In the genomic region with DNA sequence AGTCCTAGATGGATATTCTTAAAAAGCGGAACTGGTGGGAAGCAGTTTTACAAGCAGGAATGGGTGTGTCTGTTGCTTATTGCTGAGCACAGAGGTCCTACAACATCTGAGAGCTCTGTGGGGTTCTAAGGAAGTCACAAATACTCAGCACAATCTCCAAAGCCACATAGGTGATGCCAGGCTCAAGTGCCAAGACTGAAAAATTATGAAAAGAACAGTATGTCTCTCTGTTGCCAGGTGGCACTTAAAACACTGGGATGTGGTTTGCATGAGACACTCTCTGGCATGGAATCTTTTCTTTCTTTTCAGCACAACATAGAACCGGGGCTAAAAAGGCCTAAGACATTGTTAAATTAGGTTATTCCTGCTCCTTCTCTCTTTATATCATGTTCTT, we compare ENCODE assay signal across 16 cellular contexts.
DNase-seq lines count a peak whose midpoint lies in the region; ATAC-seq, FAIRE-seq and TF ChIP-seq lines count a peak whose summit lies in the region.
"Had no signal": no experiment of that assay in that cellular context is flagged by ENCODE, and none has a peak within 500 bp of the region (broad histone marks: within the 10 kb centered on the region; RNA-seq: fewer than 3 reads in every experiment).

No MANE protein-coding gene starts in this region.

- TF ChIP-seq EP300 in K562 (IDR thresholded peaks at IDR 0.05; ENCODE audit: low read length), result no peak

- in situ Hi-C loops in K562 (cut with MboI), result no loop called here

- H3K79me2 ChIP-seq in MM.1S (ENCODE audit: low read length) (no peaks in the 10 kb centered on the region), K562 (ENCODE audit: control insufficient read depth, insufficient read depth, low read length) (no peaks in the 10 kb centered on the region)

- H4K20me1 ChIP-seq in MM.1S (ENCODE audit: insufficient read depth, low read length) (no peaks in the 10 kb centered on the region), K562 (replicated peaks; ENCODE audit: control insufficient read depth, insufficient read depth, low read length) (no peaks in the 10 kb centered on the region)

- H3K27ac ChIP-seq in MM.1S (ENCODE audit: low read length) (peak overlapping the region; percentile 27; the same call in 1 of the 2 replicates), K562 (ENCODE audit: extremely low read depth, low read depth, low read length) (no peak overlapping the region), stomach smooth muscle (ENCODE audit: low read length) (peak overlapping the region; percentile 85)
- H3K27ac ChIP-seq: ovary had no signal

- no peak for DNase-seq in MM.1S
- no peak for DNase-seq in K562 (ENCODE audit: extremely low read depth in 1 of 4, low spot score in 3 of 4)
- DNase-seq in kidney tubule cell (ENCODE audit: low spot score), result peak; percentile 50
- no peak for DNase-seq in activated CD4-positive, CD25-positive, alpha-beta regulatory T cell (lab: John Stamatoyannopoulos, UW)
- DNase-seq in OCI-M1 (lab: John Stamatoyannopoulos, UW), result no peak
- DNase-seq in activated CD8-positive, alpha-beta memory T cell treated with anti-CD3 and anti-CD28 coated beads, Interleukin-2, amount 50 U/mL, for 4 hours, result no peak
- DNase-seq: activated T-cell treated with anti-CD3 and anti-CD28 coated beads for 4 hours; CD4-positive, CD25-positive, alpha-beta regulatory T cell; dorsolateral prefrontal cortex; NCI-H748 treated with DMSO at 0.1 percent for 48 hours; ovary; stimulated activated naive B cell treated with anti-CD40 and anti-IgM and Interleukin-4, amounts not matched to agents 10 μg/mL and 1 μg/mL and 100 μg/mL, for 72 hours had no signal

- no peak for TF ChIP-seq RAD21 in K562 (CRISPR knock-in tag; conservative IDR thresholded peaks at IDR 0.05 in 1 of 2, IDR thresholded peaks at IDR 0.05 in 1 of 2)

- BruUV-seq in K562 (replicated peaks; lab: Mats Ljungman, UMichigan), result no TSS peak

- CTCF ChIA-PET in K562 (lab: Yijun Ruan, JAX; ENCODE audit: low intra/inter-chr PET ratio), result no interaction called here

- no peak overlapping the region for H3K9ac ChIP-seq in MM.1S (ENCODE audit: low read length)
- no peak overlapping the region for H3K9ac ChIP-seq in K562 (ENCODE audit: insufficient read depth in 1 of 2, low read depth in 2 of 2, low read length in 2 of 2)
- peak overlapping the region; percentile 13 to 14 for H3K9ac ChIP-seq in stomach smooth muscle (ENCODE audit: low read length in 2 of 2)

- peaks cover 55% of the 10 kb centered on the region for H3K4me1 ChIP-seq in MM.1S (ENCODE audit: low read length)
- no peaks in the 10 kb centered on the region for H3K4me1 ChIP-seq in K562 (replicated peaks in 1 of 2; ENCODE audit: control insufficient read depth in 2 of 2, insufficient read depth in 2 of 2, low read length in 2 of 2)
- peaks cover 33% of the 10 kb centered on the region for H3K4me1 ChIP-seq in stomach smooth muscle (ENCODE audit: control insufficient read depth, insufficient read depth, low read length)

- POLR2A ChIA-PET in K562 (lab: Yijun Ruan, JAX), result no interaction called here

- TF ChIP-seq CTCF in MM.1S (IDR thresholded peaks at IDR 0.05; ENCODE audit: low read length) (no peak), K562 (IDR thresholded peaks at IDR 0.05 in 2 of 3, conservative IDR thresholded peaks at IDR 0.05 in 1 of 3; ENCODE audit: insufficient read depth in 2 of 3, low read depth in 1 of 3, low read length in 3 of 3) (no peak)

- peak overlapping the region; percentile 3; the same call in 1 of the 2 replicates for H3K4me2 ChIP-seq in MM.1S (ENCODE audit: low read depth, low read length)
- H3K4me2 ChIP-seq in K562 (ENCODE audit: insufficient read depth, low read length), result no peak overlapping the region

- no peak for TF ChIP-seq POLR2A in K562 (conservative IDR thresholded peaks at IDR 0.05)

- H3F3A ChIP-seq in MM.1S (ENCODE audit: insufficient read depth, low read length), result peaks cover 23% of the 10 kb centered on the region

- H3K4me3 ChIP-seq in MM.1S (ENCODE audit: low read length) (no peak overlapping the region), K562 (no peak overlapping the region), stomach smooth muscle (ENCODE audit: low read length in 2 of 2) (peak overlapping the region; percentile 9 to 33)
- H3K4me3 ChIP-seq: dorsolateral prefrontal cortex, ovary had no signal

- no peaks in the 10 kb centered on the region for H3K9me2 ChIP-seq in MM.1S (replicated peaks; ENCODE audit: insufficient read depth, low read length)

- no peaks in the 10 kb centered on the region for H3K36me3 ChIP-seq in MM.1S (replicated peaks; ENCODE audit: insufficient read depth, low read length)
- no peaks in the 10 kb centered on the region for H3K36me3 ChIP-seq in K562 (ENCODE audit: control insufficient read depth, insufficient read depth, low read length)
- H3K36me3 ChIP-seq in stomach smooth muscle (ENCODE audit: control insufficient read depth in 2 of 2, insufficient read depth in 2 of 2, low read length in 2 of 2), result no peaks in the 10 kb centered on the region
- H3K36me3 ChIP-seq: ovary had no signal

- H3K9me3 ChIP-seq in MM.1S (replicated peaks; ENCODE audit: insufficient read depth, low read length) (no peaks in the 10 kb centered on the region), K562 (replicated peaks; ENCODE audit: control insufficient read depth, insufficient read depth, low read depth, low read length) (no peaks in the 10 kb centered on the region), stomach smooth muscle (ENCODE audit: control insufficient read depth in 2 of 2, low read length in 2 of 2) (no peaks in the 10 kb centered on the region)
- H3K9me3 ChIP-seq: ovary had no signal

- H3K9me1 ChIP-seq in K562 (ENCODE audit: control insufficient read depth, insufficient read depth, low read length), result no peaks in the 10 kb centered on the region

- H3K27me3 ChIP-seq in MM.1S (replicated peaks; ENCODE audit: insufficient read depth, low read length), result no peaks in the 10 kb centered on the region
- no peaks in the 10 kb centered on the region; a peak in 1 of 5 replicates for H3K27me3 ChIP-seq in K562 (ENCODE audit: control insufficient read depth in 2 of 2, insufficient read depth in 2 of 2, low read length in 2 of 2)
- no peaks in the 10 kb centered on the region for H3K27me3 ChIP-seq in stomach smooth muscle (ENCODE audit: control insufficient read depth in 1 of 2, insufficient read depth in 2 of 2, low read length in 2 of 2)
- H3K27me3 ChIP-seq: dorsolateral prefrontal cortex, ovary had no signal

- H2AFZ ChIP-seq in MM.1S (ENCODE audit: low read length), result no peak overlapping the region
- H2AFZ ChIP-seq in K562 (ENCODE audit: low read depth, low read length), result no peak overlapping the region

- ATAC-seq in K562 (no peak), GM21526 (IDR thresholded peaks at IDR 0.05; ENCODE audit: low FRiP score, unreplicated experiment) (no peak)
- ATAC-seq: left lobe of liver; stimulated activated naive B cell treated with anti-CD40 and anti-IgM and Interleukin-4, amounts not matched to agents 10 μg/mL and 1 μg/mL and 100 μg/mL, for 72 hours; WTC11 had no signal

- intact Hi-C loops in K562 (cut with micrococcal nuclease), result no loop called here

- 0% methylated on average over 1 of the region's 2 CpGs for WGBS in K562 (ENCODE audit: insufficient coverage, low coverage, missing lambda C conversion rate)

- no peak for FAIRE-seq in K562 (lab: Jason Lieb, UNC)

TF ChIP-seq in K562, 482 proteins besides CTCF, POLR2A, EP300 and RAD21:
- TF ChIP-seq MAFF (IDR thresholded peaks at IDR 0.05; ENCODE audit: low read length) (no peak), POLR2B (IDR thresholded peaks at IDR 0.05; ENCODE audit: low read depth, partially characterized antibody) (no peak), RFX1 (IDR thresholded peaks at IDR 0.05) (no peak), SPI1 (IDR thresholded peaks at IDR 0.05; ENCODE audit: borderline replicate concordance, low read depth, low read length) (peak; percentile 62; the same call in 1 of the 2 replicates)
- TF ChIP-seq, protein P1, sequence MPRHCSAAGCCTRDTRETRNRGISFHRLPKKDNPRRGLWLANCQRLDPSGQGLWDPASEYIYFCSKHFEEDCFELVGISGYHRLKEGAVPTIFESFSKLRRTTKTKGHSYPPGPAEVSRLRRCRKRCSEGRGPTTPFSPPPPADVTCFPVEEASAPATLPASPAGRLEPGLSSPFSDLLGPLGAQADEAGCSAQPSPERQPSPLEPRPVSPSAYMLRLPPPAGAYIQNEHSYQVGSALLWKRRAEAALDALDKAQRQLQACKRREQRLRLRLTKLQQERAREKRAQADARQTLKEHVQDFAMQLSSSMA (CRISPR knock-in tag; IDR thresholded peaks at IDR 0.05), result no peak

Comparison
In these comparisons a context has a peak if more than half of its experiments do, and no peak if none do; other contexts are left out.
1. H3K4me3 ChIP-seq: peak in stomach smooth muscle (2 of 2); none in MM.1S (single experiment) and K562 (single experiment).
2. H3K9ac ChIP-seq: peak in stomach smooth muscle (2 of 2); none in MM.1S (single experiment) and K562 (0 of 2).